ENCODE assay signal across 27 cellular contexts in genomic region chr14:81449576-81449975, GRCh38. TPM values are rescaled to one million over a fixed set of nuclear protein-coding genes. Genes with fewer than 3 reads are reported as not detected.
DNase-seq lines count a peak whose midpoint lies in the region; ATAC-seq, FAIRE-seq and TF ChIP-seq lines count a peak whose summit lies in the region.
"Had no signal": no experiment of that assay in that cellular context is flagged by ENCODE, and none has a peak within 500 bp of the region (broad histone marks: within the 10 kb centered on the region; RNA-seq: fewer than 3 reads in every experiment).

No MANE protein-coding gene starts in this region.

- TF ChIP-seq EP300 in HepG2 (IDR thresholded peaks at IDR 0.05; ENCODE audit: low read depth in 2 of 2, low read length in 2 of 2) (no peak), HepG2 (CRISPR knock-in tag; IDR thresholded peaks at IDR 0.05; ENCODE audit: borderline replicate concordance) (no peak), K562 (IDR thresholded peaks at IDR 0.05; ENCODE audit: low read length) (no peak)

- CTCF ChIA-PET in HepG2 (lab: Yijun Ruan, JAX; ENCODE audit: low intra/inter-chr PET ratio, low total read pairs) (no interaction called here), K562 (lab: Yijun Ruan, JAX; ENCODE audit: low intra/inter-chr PET ratio) (no interaction called here)

- DNase-seq in HepG2 (ENCODE audit: low spot score) (no peak), right lobe of liver (no peak), K562 (ENCODE audit: extremely low read depth in 1 of 4, low spot score in 3 of 4) (no peak), urothelium cell line (ENCODE audit: low spot score) (no peak), mesenteric fat pad (ENCODE audit: low spot score) (no peak)
- DNase-seq in stimulated activated naive CD4-positive, alpha-beta T cell treated with Interleukin-2 at 50 U/mL for 16 hours (lab: John Stamatoyannopoulos, UW), result no peak
- DNase-seq: ACHN; activated CD4-positive, alpha-beta T cell treated with anti-CD3 and anti-CD28 coated beads, Interleukin-2, amount 10 ng/mL, durations not matched to agents 24 days and 14 days; activated CD8-positive, alpha-beta memory T cell treated with anti-CD3 and anti-CD28 coated beads for 24 hours; activated naive CD8-positive, alpha-beta T cell treated with anti-CD3 and anti-CD28 coated beads for 36 hours; activated T-cell treated with anti-CD3 and anti-CD28 coated beads for 4 hours; cortex of kidney; effector memory CD8-positive, alpha-beta T cell; head of caudate nucleus; IMR-90; kidney glomerular epithelial cell; pancreas; stimulated activated CD4-positive, alpha-beta T cell treated with anti-CD3 and anti-CD28 coated beads, Interleukin-4, amount 100 ng/mL, for 1 hour had no signal

- no peak overlapping the region for H3K27ac ChIP-seq in HepG2 (ENCODE audit: extremely low read length, insufficient read depth, low read length)
- no peak overlapping the region for H3K27ac ChIP-seq in right lobe of liver
- H3K27ac ChIP-seq in K562 (ENCODE audit: extremely low read depth, low read depth, low read length), result no peak overlapping the region
- H3K27ac ChIP-seq: pancreas, SJSA1 had no signal

- no peak overlapping the region for H3K9ac ChIP-seq in HepG2 (ENCODE audit: insufficient read depth, low read depth, low read length)
- H3K9ac ChIP-seq in K562 (ENCODE audit: insufficient read depth in 1 of 2, low read depth in 2 of 2, low read length in 2 of 2), result no peak overlapping the region

- H3K9me3 ChIP-seq in HepG2 (ENCODE audit: low read length), result no peaks in the 10 kb centered on the region
- no peaks in the 10 kb centered on the region for H3K9me3 ChIP-seq in right lobe of liver
- H3K9me3 ChIP-seq in K562 (replicated peaks; ENCODE audit: control insufficient read depth, insufficient read depth, low read depth, low read length), result no peaks in the 10 kb centered on the region
- H3K9me3 ChIP-seq: ascending aorta, BE2C, pancreas, SJSA1, tibial nerve had no signal

- H3K9me3 Mint-ChIP-seq in nephron, result peaks cover 1% of the 10 kb centered on the region
- H3K9me3 Mint-ChIP-seq: activated CD4-positive, alpha-beta T cell treated with anti-CD3 and anti-CD28 coated beads, Interleukin-2, amount 10 ng/mL, durations not matched to agents 24 days and 14 days; activated naive CD8-positive, alpha-beta T cell treated with anti-CD3 and anti-CD28 coated beads for 36 hours; activated T-helper 2 cell treated with anti-CD3 and anti-CD28 coated beads, Interferon-gamma antibody, Interleukin-2, Interleukin-4, amounts not matched to agents 10 μg/mL and 5 μg/mL and 100 μg/mL, durations not matched to agents 14 hours and 24 hours and 36 hours; effector memory CD8-positive, alpha-beta T cell; WTC11 had no signal

- TF ChIP-seq POLR2A in HepG2 (IDR thresholded peaks at IDR 0.05; ENCODE audit: insufficient read depth in 1 of 2, low read depth in 2 of 2, low read length in 2 of 2), result no peak
- no peak for TF ChIP-seq POLR2A in right lobe of liver (IDR thresholded peaks at IDR 0.05)
- TF ChIP-seq POLR2A in K562 (conservative IDR thresholded peaks at IDR 0.05), result no peak

- H3K27ac Mint-ChIP-seq in nephron, result peak overlapping the region; percentile 31 to 87 (median 56)
- H3K27ac Mint-ChIP-seq: activated CD4-positive, alpha-beta T cell treated with anti-CD3 and anti-CD28 coated beads, Interleukin-2, amount 10 ng/mL, durations not matched to agents 24 days and 14 days; activated naive CD8-positive, alpha-beta T cell treated with anti-CD3 and anti-CD28 coated beads for 36 hours; activated T-helper 2 cell treated with anti-CD3 and anti-CD28 coated beads, Interferon-gamma antibody, Interleukin-2, Interleukin-4, amounts not matched to agents 10 μg/mL and 5 μg/mL and 100 μg/mL, durations not matched to agents 14 hours and 24 hours and 36 hours; effector memory CD8-positive, alpha-beta T cell; WTC11 had no signal

- H3K4me3 Mint-ChIP-seq in nephron, result peak overlapping the region in 1 of 3 experiments; percentile 55
- H3K4me3 Mint-ChIP-seq: activated CD4-positive, alpha-beta T cell treated with anti-CD3 and anti-CD28 coated beads, Interleukin-2, amount 10 ng/mL, durations not matched to agents 24 days and 14 days; activated naive CD8-positive, alpha-beta T cell treated with anti-CD3 and anti-CD28 coated beads for 36 hours; effector memory CD8-positive, alpha-beta T cell; WTC11 had no signal

- no peaks in the 10 kb centered on the region for H3K36me3 Mint-ChIP-seq in nephron (ENCODE audit: low read depth)
- H3K36me3 Mint-ChIP-seq: activated naive CD8-positive, alpha-beta T cell treated with anti-CD3 and anti-CD28 coated beads for 36 hours; WTC11 had no signal

- H4K20me1 ChIP-seq in HepG2 (ENCODE audit: insufficient read depth, low read length) (no peaks in the 10 kb centered on the region), K562 (replicated peaks; ENCODE audit: control insufficient read depth, insufficient read depth, low read length) (no peaks in the 10 kb centered on the region)

- POLR2A ChIA-PET in HepG2 (lab: Yijun Ruan, JAX) (interaction anchor here (1.0 to 1.1 kb wide), 3 partner anchors 13 to 180 kb away, joined by 3 read pairs; no protein-coding TSS in a partner anchor), K562 (lab: Yijun Ruan, JAX) (interaction anchor here (0.8 to 2.7 kb wide), 2 partner anchors 14 to 24 kb away, joined by 4 to 6 read pairs; no protein-coding TSS in a partner anchor)

- H3K9me1 ChIP-seq in K562 (ENCODE audit: control insufficient read depth, insufficient read depth, low read length), result no peaks in the 10 kb centered on the region

- TF ChIP-seq CTCF in HepG2 (CRISPR knock-in tag; IDR thresholded peaks at IDR 0.05) (no peak), right lobe of liver (IDR thresholded peaks at IDR 0.05) (no peak), K562 (IDR thresholded peaks at IDR 0.05 in 2 of 3, conservative IDR thresholded peaks at IDR 0.05 in 1 of 3; ENCODE audit: insufficient read depth in 2 of 3, low read depth in 1 of 3, low read length in 3 of 3) (no peak), nephron (IDR thresholded peaks at IDR 0.05; ENCODE audit: unreplicated experiment in 3 of 3) (no peak)

- H3K4me1 ChIP-seq in HepG2 (ENCODE audit: insufficient read depth, low read length), result peaks cover 52% of the 10 kb centered on the region
- peaks cover 0 to 6% (median 0%) of the 10 kb centered on the region in 4 donors for H3K4me1 ChIP-seq in right lobe of liver
- H3K4me1 ChIP-seq in K562 (replicated peaks in 1 of 2; ENCODE audit: control insufficient read depth in 2 of 2, insufficient read depth in 2 of 2, low read length in 2 of 2), result peaks cover 2 to 6% of the 10 kb centered on the region in 2 experiments; a peak in 4 of 5 replicates
- H3K4me1 ChIP-seq: pancreas, SJSA1 had no signal

- in situ Hi-C loops in HepG2 (cut with HindIII; ENCODE audit: extremely low pct_ligation_motif_present, low pct_unique_long_range_greater_than_20kb), result no loop called here
- in situ Hi-C loops in K562 (cut with MboI), result no loop called here

- ATAC-seq in HepG2 (no peak), right lobe of liver (no peak), K562 (no peak), HG03175 (IDR thresholded peaks at IDR 0.05; ENCODE audit: unreplicated experiment) (no peak)
- ATAC-seq: effector memory CD8-positive, alpha-beta T cell had no signal

- FAIRE-seq in HepG2 (lab: Jason Lieb, UNC), result no peak
- FAIRE-seq in K562 (lab: Jason Lieb, UNC), result no peak
- peak; percentile 9 for FAIRE-seq in urothelium cell line (lab: Jason Lieb, UNC)
- FAIRE-seq: pancreas had no signal

- peaks cover 28% of the 10 kb centered on the region for H3K27me3 Mint-ChIP-seq in nephron (ENCODE audit: low read depth)

- intact Hi-C loops in HepG2 (cut with micrococcal nuclease; ENCODE audit: unreplicated experiment), result no loop called here
- intact Hi-C loops in right lobe of liver (cut with DNase I), result no loop called here
- intact Hi-C loops in K562 (cut with micrococcal nuclease), result no loop called here

- H2AFZ ChIP-seq in HepG2 (ENCODE audit: low read length) (no peak overlapping the region), K562 (ENCODE audit: low read depth, low read length) (0 out of 2 replicates have a peak overlapping the region, but pooled peaks have one; percentile 4)

- H3K27me3 ChIP-seq in HepG2 (ENCODE audit: control insufficient read depth in 1 of 2, insufficient read depth in 2 of 2, low read length in 2 of 2) (no peaks in the 10 kb centered on the region), right lobe of liver (no peaks in the 10 kb centered on the region), K562 (ENCODE audit: control insufficient read depth in 2 of 2, insufficient read depth in 2 of 2, low read length in 2 of 2) (no peaks in the 10 kb centered on the region)
- H3K27me3 ChIP-seq: ascending aorta, BE2C, SJSA1, tibial nerve had no signal

- 28% methylated on average over 5 of the region's 6 CpGs for WGBS in HepG2 (ENCODE audit: low lambda C conversion rate)
- WGBS in right lobe of liver (ENCODE audit: insufficient coverage, low coverage, low lambda C conversion rate, missing lambda C conversion rate), result 67% methylated on average over 5 of the region's 6 CpGs
- WGBS in K562 (ENCODE audit: insufficient coverage, low coverage, missing lambda C conversion rate), result 47% methylated on average over 6 of the region's 6 CpGs

- BruUV-seq in HepG2 (replicated peaks; lab: Mats Ljungman, UMichigan), result no TSS peak
- BruUV-seq in K562 (replicated peaks; lab: Mats Ljungman, UMichigan), result no TSS peak

- peaks cover 28% of the 10 kb centered on the region for H3K4me1 Mint-ChIP-seq in nephron
- H3K4me1 Mint-ChIP-seq: activated CD4-positive, alpha-beta T cell treated with anti-CD3 and anti-CD28 coated beads, Interleukin-2, amount 10 ng/mL, durations not matched to agents 24 days and 14 days had no signal

- H3K36me3 ChIP-seq in HepG2 (replicated peaks in 1 of 2; ENCODE audit: control insufficient read depth in 1 of 2, insufficient read depth in 2 of 2, low read length in 2 of 2) (no peaks in the 10 kb centered on the region), right lobe of liver (no peaks in the 10 kb centered on the region), K562 (ENCODE audit: control insufficient read depth, insufficient read depth, low read length) (no peaks in the 10 kb centered on the region)
- H3K36me3 ChIP-seq: ascending aorta, BE2C, pancreas, SJSA1, tibial nerve had no signal

- H3K4me3 ChIP-seq in HepG2 (replicated peaks in 1 of 3; ENCODE audit: insufficient read depth in 1 of 3, low read depth in 2 of 3, low read length in 3 of 3) (no peak overlapping the region), right lobe of liver (no peak overlapping the region), K562 (no peak overlapping the region)
- H3K4me3 ChIP-seq: lung, pancreas, SJSA1, tibial nerve had no signal

- TF ChIP-seq RAD21 in HepG2 (CRISPR knock-in tag; IDR thresholded peaks at IDR 0.05) (no peak), K562 (CRISPR knock-in tag; conservative IDR thresholded peaks at IDR 0.05 in 1 of 2, IDR thresholded peaks at IDR 0.05 in 1 of 2) (no peak)

- peak overlapping the region; percentile 60 for H3K4me2 ChIP-seq in HepG2 (ENCODE audit: low read depth, low read length)
- no peak overlapping the region; the same call in 1 of the 2 replicates for H3K4me2 ChIP-seq in K562 (ENCODE audit: insufficient read depth, low read length)

- H3K79me2 ChIP-seq in HepG2 (ENCODE audit: insufficient read depth, low read length) (no peaks in the 10 kb centered on the region), K562 (ENCODE audit: control insufficient read depth, insufficient read depth, low read length) (no peaks in the 10 kb centered on the region)

RNA-seq across cellular contexts. Expression of gene STON2, which starts 49.5 kb away (rescaled TPM):
- 11.0 and 13.8 TPM in 2 replicates for total RNA-seq in HepG2 (2016; rRNA removed; fragmentation: Illumina TruSeq; extraction: Trizol)
- total RNA-seq in HepG2 (2016; cell fraction: cytosol; rRNA removed; fragmentation: Illumina TruSeq; extraction: Trizol; ENCODE audit: low read depth), result 1.8 and 2.0 TPM in 2 replicates
- 10.5 and 13.2 TPM in 2 replicates for total RNA-seq in HepG2 (2016; cell fraction: insoluble cytoplasmic fraction; rRNA removed; fragmentation: Illumina TruSeq; extraction: Trizol)
- total RNA-seq in HepG2 (2016; cell fraction: membrane; rRNA removed; fragmentation: Illumina TruSeq; extraction: Trizol), result 3.1 and 3.8 TPM in 2 replicates
- total RNA-seq in HepG2 (2016; cell fraction: nucleus; rRNA removed; fragmentation: Illumina TruSeq; extraction: Trizol), result 12.7 and 16.5 TPM in 2 replicates
- polyA plus RNA-seq in HepG2 (2011; rRNA removed), result 2.1 and 2.4 TPM in 2 replicates
- polyA plus RNA-seq in HepG2 (2011; cell fraction: cytosol; rRNA removed), result 0.71 and 1.6 TPM in 2 replicates
- polyA plus RNA-seq in HepG2 (2011; cell fraction: nucleus; rRNA removed), result 2.0 and 3.8 TPM in 2 replicates
- 1.3 and 1.6 TPM in 2 replicates for polyA plus RNA-seq in HepG2 (2012)
- polyA plus RNA-seq in HepG2 (2016; cell fraction: cytosol; fragmentation: Illumina TruSeq; extraction: Trizol; ENCODE audit: low read depth), result 0.23 and 0.43 TPM in 2 replicates
- 2.4 TPM in 2 replicates for polyA plus RNA-seq in HepG2 (2016; cell fraction: insoluble cytoplasmic fraction; fragmentation: Illumina TruSeq; extraction: Trizol; ENCODE audit: low read depth)
- 0.57 and 0.77 TPM in 2 replicates for polyA plus RNA-seq in HepG2 (2016; cell fraction: membrane; fragmentation: Illumina TruSeq; extraction: Trizol; ENCODE audit: low read depth)
- polyA plus RNA-seq in HepG2 (2016; cell fraction: nucleus; fragmentation: Illumina TruSeq; extraction: Trizol; ENCODE audit: insufficient read depth, low read depth), result 2.7 and 4.2 TPM in 2 replicates
- polyA minus RNA-seq in HepG2 (2011; rRNA and poly(A)+ RNA removed; ENCODE audit: low replicate concordance), result 15.1 and 91.4 TPM in 2 replicates
- polyA minus RNA-seq in HepG2 (2011; cell fraction: cytosol; rRNA and poly(A)+ RNA removed), result 6.2 and 6.7 TPM in 2 replicates
- polyA minus RNA-seq in HepG2 (2011; cell fraction: nucleus; rRNA and poly(A)+ RNA removed), result 14.8 and 17.2 TPM in 2 replicates
- total RNA-seq in right lobe of liver, result 10 to 100 TPM in 3 of 6 experiments, 1 to 10 TPM in 3; 4.9 to 23.7 (median 10.7) TPM
- total RNA-seq in K562 (2011; cell fraction: chromatin; rRNA removed; ENCODE audit: low replicate concordance), result 206 and 247 TPM in 2 replicates
- total RNA-seq in K562 (2011; cell fraction: nucleolus; rRNA removed), result 93.6 and 103 TPM in 2 replicates
- total RNA-seq in K562 (2011; cell fraction: nucleoplasm; rRNA removed), result 120 and 144 TPM in 2 replicates
- 54.6 and 61.6 TPM in 2 replicates for total RNA-seq in K562 (2014; rRNA removed)
- total RNA-seq in K562 (2014; rRNA removed; fragmentation: Illumina TruSeq; extraction: Trizol), result 90.6 and 106 TPM in 2 replicates
- total RNA-seq in K562 (2015; rRNA removed; fragmentation: Illumina TruSeq; extraction: Trizol), result 68.5 and 69.6 TPM in 2 replicates
- total RNA-seq in K562 (2021), result 89.4 and 99.3 TPM in 2 replicates
- polyA plus RNA-seq in K562 (2011; rRNA removed), result 53.5 and 54.6 TPM in 2 replicates
- 28.3 and 33.4 TPM in 2 replicates for polyA plus RNA-seq in K562 (2011; cell fraction: cytosol; rRNA removed)
- polyA plus RNA-seq in K562 (2011; cell fraction: nucleus; rRNA removed), result 48.4 and 72.1 TPM in 2 replicates
- polyA plus RNA-seq in K562 (2012), result 18.9 and 21.5 TPM in 2 replicates
- polyA plus RNA-seq in K562 (2014; fragmentation: Illumina TruSeq; extraction: Trizol), result 24.1 and 24.8 TPM in 2 replicates
- polyA plus RNA-seq in K562 (2014; fragmentation: Nextera tagmentation; extraction: Ambion mirVana), result 10 to 100 TPM in 1 of 2 experiments, 1 to 10 TPM in 1; 7.8 to 30.2 TPM
- polyA plus RNA-seq in K562 (2014; rRNA removed), result 20.2 and 24.9 TPM in 2 replicates
- 207 and 259 TPM in 2 replicates for polyA minus RNA-seq in K562 (2011; rRNA and poly(A)+ RNA removed)
- 91.1 and 132 TPM in 2 replicates for polyA minus RNA-seq in K562 (2011; cell fraction: cytosol; rRNA and poly(A)+ RNA removed)
- 127 and 151 TPM in 2 replicates for polyA minus RNA-seq in K562 (2011; cell fraction: nucleus; rRNA and poly(A)+ RNA removed)
- total RNA-seq in mesenteric fat pad, result 20.8 TPM
- total RNA-seq: activated T-helper 2 cell treated with anti-CD3 and anti-CD28 coated beads, Interferon-gamma antibody, Interleukin-2, Interleukin-4, amounts not matched to agents 10 μg/mL and 5 μg/mL and 100 μg/mL, durations not matched to agents 14 hours and 24 hours and 36 hours; IMR-90 had no signal
- polyA plus RNA-seq: IMR-90 had no signal
